In genomic region chr10:3125527-3126170, GRCh38 we compare ENCODE assay signal across 1 cellular context.
TF ChIP-seq lines count a peak whose summit lies in the region.

No MANE protein-coding gene starts in this region.

TF ChIP-seq in GM23338, 12 proteins besides CTCF, POLR2A, EP300 and RAD21 (continued from another document):
- no peak for TF ChIP-seq ZNF462 (CRISPR knock-in tag; IDR thresholded peaks at IDR 0.05)
- TF ChIP-seq STAT1 (IDR thresholded peaks at IDR 0.05; ENCODE audit: unreplicated experiment) = no peak
- TF ChIP-seq ZNF114 (CRISPR knock-in tag; IDR thresholded peaks at IDR 0.05) = no peak
- TF ChIP-seq CREB1 (CRISPR knock-in tag; IDR thresholded peaks at IDR 0.05; ENCODE audit: low read depth) = no peak
- no peak for TF ChIP-seq POLR2AphosphoS5 (IDR thresholded peaks at IDR 0.05; ENCODE audit: low read depth)
- TF ChIP-seq JUNB (IDR thresholded peaks at IDR 0.05; ENCODE audit: unreplicated experiment) = no peak
TF ChIP-seq in GM23338: peak in this region for 0.
